1 cellular context compared by ENCODE assay signal in genomic region chr9:33868430-33869000, GRCh38.
TF ChIP-seq lines count a peak whose summit lies in the region.

No MANE protein-coding gene starts in this region.

TF ChIP-seq in GM12878, 131 proteins besides CTCF, POLR2A, EP300 and RAD21 (continued from another document):
- TF ChIP-seq CUX1 (IDR thresholded peaks at IDR 0.05; ENCODE audit: insufficient replicate concordance, low read depth, low read length) (no peak), NR2C1 (IDR thresholded peaks at IDR 0.05) (no peak), TAF1 (IDR thresholded peaks at IDR 0.05; ENCODE audit: borderline replicate concordance, low read depth, low read length) (no peak)
- TF ChIP-seq, protein P1, sequence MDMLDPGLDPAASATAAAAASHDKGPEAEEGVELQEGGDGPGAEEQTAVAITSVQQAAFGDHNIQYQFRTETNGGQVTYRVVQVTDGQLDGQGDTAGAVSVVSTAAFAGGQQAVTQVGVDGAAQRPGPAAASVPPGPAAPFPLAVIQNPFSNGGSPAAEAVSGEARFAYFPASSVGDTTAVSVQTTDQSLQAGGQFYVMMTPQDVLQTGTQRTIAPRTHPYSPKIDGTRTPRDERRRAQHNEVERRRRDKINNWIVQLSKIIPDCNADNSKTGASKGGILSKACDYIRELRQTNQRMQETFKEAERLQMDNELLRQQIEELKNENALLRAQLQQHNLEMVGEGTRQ (IDR thresholded peaks at IDR 0.05; ENCODE audit: borderline replicate concordance, low read depth, low read length), result no peak
- TF ChIP-seq, protein P2, sequence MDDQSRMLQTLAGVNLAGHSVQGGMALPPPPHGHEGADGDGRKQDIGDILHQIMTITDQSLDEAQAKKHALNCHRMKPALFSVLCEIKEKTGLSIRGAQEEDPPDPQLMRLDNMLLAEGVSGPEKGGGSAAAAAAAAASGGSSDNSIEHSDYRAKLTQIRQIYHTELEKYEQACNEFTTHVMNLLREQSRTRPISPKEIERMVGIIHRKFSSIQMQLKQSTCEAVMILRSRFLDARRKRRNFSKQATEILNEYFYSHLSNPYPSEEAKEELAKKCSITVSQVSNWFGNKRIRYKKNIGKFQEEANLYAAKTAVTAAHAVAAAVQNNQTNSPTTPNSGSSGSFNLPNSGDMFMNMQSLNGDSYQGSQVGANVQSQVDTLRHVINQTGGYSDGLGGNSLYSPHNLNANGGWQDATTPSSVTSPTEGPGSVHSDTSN (IDR thresholded peaks at IDR 0.05; ENCODE audit: insufficient replicate concordance, low read depth, low read length), result no peak
